1 cellular context compared by ENCODE assay signal in genomic region chr1:145425436-145426029, GRCh38.
A peak's percentile ranks its signal among the peaks of the same experiment; 100 is the strongest.
TF ChIP-seq lines count a peak whose summit lies in the region.

Gene NBPF20, minus strand, starts transcription at chr1:145425603. Its CDS starts 20,331 bp downstream, at chr1:145405272.

TF ChIP-seq in H1, 55 proteins besides CTCF, POLR2A, EP300 and RAD21 (continued from another document):
- TF ChIP-seq, protein P1, sequence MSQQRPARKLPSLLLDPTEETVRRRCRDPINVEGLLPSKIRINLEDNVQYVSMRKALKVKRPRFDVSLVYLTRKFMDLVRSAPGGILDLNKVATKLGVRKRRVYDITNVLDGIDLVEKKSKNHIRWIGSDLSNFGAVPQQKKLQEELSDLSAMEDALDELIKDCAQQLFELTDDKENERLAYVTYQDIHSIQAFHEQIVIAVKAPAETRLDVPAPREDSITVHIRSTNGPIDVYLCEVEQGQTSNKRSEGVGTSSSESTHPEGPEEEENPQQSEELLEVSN (IDR thresholded peaks at IDR 0.05), result no peak
- TF ChIP-seq SUZ12 (IDR thresholded peaks at IDR 0.05; ENCODE audit: low read length), result no peak
- TF ChIP-seq SP2 (IDR thresholded peaks at IDR 0.05; ENCODE audit: low read length), result no peak
- no peak for TF ChIP-seq JUN (IDR thresholded peaks at IDR 0.05; ENCODE audit: low read depth, low read length)
- TF ChIP-seq EZH2 (IDR thresholded peaks at IDR 0.05; ENCODE audit: low read depth, low read length, severe bottlenecking), result peak; percentile 18
- no peak for TF ChIP-seq KDM5A (IDR thresholded peaks at IDR 0.05; ENCODE audit: low read length)
- TF ChIP-seq SIN3A (conservative IDR thresholded peaks at IDR 0.05 in 1 of 2, IDR thresholded peaks at IDR 0.05 in 1 of 2; ENCODE audit: low read depth in 1 of 2, low read length in 2 of 2), result no peak
